11 cellular contexts compared by ENCODE assay signal in genomic region chr14:102474934-102475333, GRCh38. TPM values are rescaled to one million over a fixed set of nuclear protein-coding genes. Genes with fewer than 3 reads are reported as not detected.
DNase-seq lines count a peak whose midpoint lies in the region; ATAC-seq and TF ChIP-seq lines count a peak whose summit lies in the region.
"Had no signal": no experiment of that assay in that cellular context is flagged by ENCODE, and none has a peak within 500 bp of the region (broad histone marks: within the 10 kb centered on the region; RNA-seq: fewer than 3 reads in every experiment).

No MANE protein-coding gene starts in this region.

- no peak for TF ChIP-seq CTCF in gastroesophageal sphincter (IDR thresholded peaks at IDR 0.05)

- no peak overlapping the region for H3K27ac Mint-ChIP-seq in activated CD8-positive, alpha-beta memory T cell treated with anti-CD3 and anti-CD28 coated beads, Interleukin-2, amount 10 ng/mL, durations not matched to agents 7 days and 5 days
- no peak overlapping the region for H3K27ac Mint-ChIP-seq in stimulated activated memory B cell treated with anti-CD40 and anti-IgM and Interleukin-4, amounts not matched to agents 10 μg/mL and 1 μg/mL and 100 μg/mL, for 72 hours

- DNase-seq in AG20443 (ENCODE audit: low spot score) = peak; percentile 74
- DNase-seq in NCI-H446 (lab: John Stamatoyannopoulos, UW) = peak; percentile 47 to 79
- peak; percentile 80 for DNase-seq in pons (ENCODE audit: low spot score)
- DNase-seq in activated CD8-positive, alpha-beta memory T cell treated with anti-CD3 and anti-CD28 coated beads, Interleukin-2, amount 10 ng/mL, durations not matched to agents 7 days and 5 days = no peak
- DNase-seq: CD4-positive, CD25-positive, alpha-beta regulatory T cell; NCI-H146 had no signal

- 30 to 83% methylated on average over 2 to 3 of the region's 5 CpGs for WGBS in gastroesophageal sphincter (ENCODE audit: low coverage in 1 of 2), 2 donors

- peak; percentile 41 for ATAC-seq in gastroesophageal sphincter
- no peak for ATAC-seq in GM19035 (IDR thresholded peaks at IDR 0.05; ENCODE audit: unreplicated experiment)
- ATAC-seq in activated CD8-positive, alpha-beta memory T cell treated with anti-CD3 and anti-CD28 coated beads, Interleukin-2, amount 10 ng/mL, durations not matched to agents 7 days and 5 days = no peak
- ATAC-seq in stimulated activated memory B cell treated with anti-CD40 and anti-IgM and Interleukin-4, amounts not matched to agents 10 μg/mL and 1 μg/mL and 100 μg/mL, for 72 hours = no peak
- ATAC-seq in GM21619 (IDR thresholded peaks at IDR 0.05; ENCODE audit: unreplicated experiment) = no peak
- ATAC-seq: Panc1 had no signal

- H3K4me1 ChIP-seq in gastroesophageal sphincter = peaks cover 0 to 14% (median 0%) of the 10 kb centered on the region in 3 donors

- H3K4me1 Mint-ChIP-seq in activated CD8-positive, alpha-beta memory T cell treated with anti-CD3 and anti-CD28 coated beads, Interleukin-2, amount 10 ng/mL, durations not matched to agents 7 days and 5 days = peaks cover 13% of the 10 kb centered on the region
- H3K4me1 Mint-ChIP-seq in stimulated activated memory B cell treated with anti-CD40 and anti-IgM and Interleukin-4, amounts not matched to agents 10 μg/mL and 1 μg/mL and 100 μg/mL, for 72 hours = no peaks in the 10 kb centered on the region

- H3K27me3 Mint-ChIP-seq in activated CD8-positive, alpha-beta memory T cell treated with anti-CD3 and anti-CD28 coated beads, Interleukin-2, amount 10 ng/mL, durations not matched to agents 7 days and 5 days = no peaks in the 10 kb centered on the region
- H3K27me3 Mint-ChIP-seq in stimulated activated memory B cell treated with anti-CD40 and anti-IgM and Interleukin-4, amounts not matched to agents 10 μg/mL and 1 μg/mL and 100 μg/mL, for 72 hours = no peaks in the 10 kb centered on the region
- H3K27me3 Mint-ChIP-seq: CD4-positive, CD25-positive, alpha-beta regulatory T cell had no signal

- H3K36me3 ChIP-seq in gastroesophageal sphincter = peaks cover 0 to 16% of the 10 kb centered on the region in 2 donors

- CTCF ChIA-PET in activated CD8-positive, alpha-beta memory T cell treated with anti-CD3 and anti-CD28 coated beads, Interleukin-2, amount 10 ng/mL, durations not matched to agents 7 days and 5 days (lab: Charles Lee) = no interaction called here

- H3K9me3 ChIP-seq in gastroesophageal sphincter = no peaks in the 10 kb centered on the region

- H3K27ac ChIP-seq in gastroesophageal sphincter = no peak overlapping the region

- no peak overlapping the region for H3K4me3 Mint-ChIP-seq in activated CD8-positive, alpha-beta memory T cell treated with anti-CD3 and anti-CD28 coated beads, Interleukin-2, amount 10 ng/mL, durations not matched to agents 7 days and 5 days
- H3K4me3 Mint-ChIP-seq in stimulated activated memory B cell treated with anti-CD40 and anti-IgM and Interleukin-4, amounts not matched to agents 10 μg/mL and 1 μg/mL and 100 μg/mL, for 72 hours = no peak overlapping the region
- H3K4me3 Mint-ChIP-seq: CD4-positive, CD25-positive, alpha-beta regulatory T cell had no signal

- no peak overlapping the region for H3K4me3 ChIP-seq in gastroesophageal sphincter

- TF ChIP-seq EP300 in gastroesophageal sphincter (IDR thresholded peaks at IDR 0.05) = no peak

- H3K36me3 Mint-ChIP-seq in activated CD8-positive, alpha-beta memory T cell treated with anti-CD3 and anti-CD28 coated beads, Interleukin-2, amount 10 ng/mL, durations not matched to agents 7 days and 5 days = peaks cover 3% of the 10 kb centered on the region
- H3K36me3 Mint-ChIP-seq in stimulated activated memory B cell treated with anti-CD40 and anti-IgM and Interleukin-4, amounts not matched to agents 10 μg/mL and 1 μg/mL and 100 μg/mL, for 72 hours = peaks cover 21% of the 10 kb centered on the region

- H3K9me3 Mint-ChIP-seq in activated CD8-positive, alpha-beta memory T cell treated with anti-CD3 and anti-CD28 coated beads, Interleukin-2, amount 10 ng/mL, durations not matched to agents 7 days and 5 days (ENCODE audit: low read depth) = no peaks in the 10 kb centered on the region
- H3K9me3 Mint-ChIP-seq in stimulated activated memory B cell treated with anti-CD40 and anti-IgM and Interleukin-4, amounts not matched to agents 10 μg/mL and 1 μg/mL and 100 μg/mL, for 72 hours = no peaks in the 10 kb centered on the region

- TF ChIP-seq POLR2A in gastroesophageal sphincter (IDR thresholded peaks at IDR 0.05) = no peak

- H3K27me3 ChIP-seq in gastroesophageal sphincter = no peaks in the 10 kb centered on the region

RNA-seq across cellular contexts. Expression of gene ANKRD9, which starts 34.6 kb away (rescaled TPM):
- 10 to 100 TPM; 19.4 to 44.2 (median 31.3) TPM for total RNA-seq in gastroesophageal sphincter
- 10 to 100 TPM; 11.2 to 12.6 TPM for total RNA-seq in activated CD8-positive, alpha-beta memory T cell treated with anti-CD3 and anti-CD28 coated beads, Interleukin-2, amount 10 ng/mL, durations not matched to agents 7 days and 5 days
